1 cellular context compared by ENCODE assay signal in genomic region chr9:15513335-15513734, GRCh38.
TF ChIP-seq lines count a peak whose summit lies in the region.

No MANE protein-coding gene starts in this region.

TF ChIP-seq in GM12878, 131 proteins besides CTCF, POLR2A, EP300 and RAD21 (continued from another document):
- no peak for TF ChIP-seq ZBTB4 (CRISPR knock-in tag; IDR thresholded peaks at IDR 0.05)
- no peak for TF ChIP-seq POLR2AphosphoS5 (IDR thresholded peaks at IDR 0.05; ENCODE audit: low read length)
- TF ChIP-seq EED (IDR thresholded peaks at IDR 0.05; ENCODE audit: low read depth), result peak; percentile 19; the same call in 1 of the 2 replicates
- no peak for TF ChIP-seq ZZZ3 (IDR thresholded peaks at IDR 0.05; ENCODE audit: control insufficient read depth, insufficient read length, low read depth)
- no peak for TF ChIP-seq LARP7 (IDR thresholded peaks at IDR 0.05)
- no peak for TF ChIP-seq ATF3 (IDR thresholded peaks at IDR 0.05; ENCODE audit: borderline replicate concordance, extremely low read depth, low read depth, low read length)
- TF ChIP-seq CHD2 (IDR thresholded peaks at IDR 0.05; ENCODE audit: borderline replicate concordance, low read depth, low read length), result no peak
- TF ChIP-seq RCOR1 (conservative IDR thresholded peaks at IDR 0.05; ENCODE audit: low read depth, low read length), result no peak
- TF ChIP-seq USF1 (IDR thresholded peaks at IDR 0.05; ENCODE audit: borderline replicate concordance, extremely low read length, insufficient read depth, low read depth, low read length), result no peak
- TF ChIP-seq POLR2AphosphoS2 (IDR thresholded peaks at IDR 0.05; ENCODE audit: low read depth, low read length), result no peak
- TF ChIP-seq SMARCA5 (IDR thresholded peaks at IDR 0.05), result peak; percentile 22; the same call in 1 of the 2 replicates
- TF ChIP-seq WRNIP1 (IDR thresholded peaks at IDR 0.05; ENCODE audit: borderline replicate concordance, low read depth, low read length), result 0 out of 2 replicates have a peak, but pooled peaks have one; percentile 36
- no peak for TF ChIP-seq HDAC6 (IDR thresholded peaks at IDR 0.05; ENCODE audit: unreplicated experiment)
- no peak for TF ChIP-seq RUNX3 (IDR thresholded peaks at IDR 0.05; ENCODE audit: low read length)
- no peak for TF ChIP-seq CHD1 (IDR thresholded peaks at IDR 0.05; ENCODE audit: low read depth, low read length)
- TF ChIP-seq KDM1A (IDR thresholded peaks at IDR 0.05; ENCODE audit: borderline replicate concordance), result no peak
- TF ChIP-seq SMC3 (IDR thresholded peaks at IDR 0.05; ENCODE audit: borderline replicate concordance, low read length), result peak; percentile 25; the same call in 1 of the 2 replicates
- TF ChIP-seq POU2F2 (IDR thresholded peaks at IDR 0.05; ENCODE audit: borderline replicate concordance, low read depth, low read length), result no peak
- no peak for TF ChIP-seq ZNF24 (IDR thresholded peaks at IDR 0.05)
- no peak for TF ChIP-seq NRF1 (conservative IDR thresholded peaks at IDR 0.05; ENCODE audit: low read depth, low read length)
